ENCODE assay signal across 11 cellular contexts in the genomic region with DNA sequence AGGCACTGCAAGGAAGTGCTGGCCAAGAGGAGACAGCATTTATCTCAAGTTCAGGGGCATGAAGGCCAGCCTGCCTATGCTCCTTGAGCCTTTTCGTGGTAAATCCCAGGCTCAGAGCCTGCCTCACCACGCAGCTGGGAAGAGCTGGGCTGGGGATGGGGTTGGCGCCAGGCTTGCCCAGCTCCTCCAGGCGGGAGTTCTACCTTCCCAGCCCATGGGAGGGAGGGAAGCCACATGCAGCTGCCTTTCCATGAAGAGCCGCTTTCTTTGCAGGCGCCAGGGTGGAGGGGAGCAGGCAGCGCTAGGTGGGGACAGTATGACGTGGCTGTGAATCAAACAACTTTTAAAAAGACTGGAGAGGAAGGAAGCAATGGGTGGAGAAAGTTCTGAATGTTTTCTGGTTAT. TPM values are rescaled to one million over a fixed set of nuclear protein-coding genes. Genes with fewer than 3 reads are reported as not detected.
A peak's percentile ranks its signal among the peaks of the same experiment; 100 is the strongest.
DNase-seq lines count a peak whose midpoint lies in the region; ATAC-seq and TF ChIP-seq lines count a peak whose summit lies in the region.
"Had no signal": no experiment of that assay in that cellular context is flagged by ENCODE, and none has a peak within 500 bp of the region (broad histone marks: within the 10 kb centered on the region; RNA-seq: fewer than 3 reads in every experiment).

No MANE protein-coding gene starts in this region.

- H2BK120ac ChIP-seq in neuronal stem cell (ENCODE audit: low read depth, low read length), result no peak overlapping the region

- no peak overlapping the region for H2BK12ac ChIP-seq in neuronal stem cell (ENCODE audit: low read length)

- TF ChIP-seq CTCF in heart left ventricle (IDR thresholded peaks at IDR 0.05), result peak in 1 of 12 donors; percentile 25

- H3K4me1 ChIP-seq in heart left ventricle (peaks cover 0 to 30% (median 12%) of the 10 kb centered on the region in 12 donors), neuronal stem cell (ENCODE audit: control insufficient read depth in 2 of 2, insufficient read depth in 1 of 2, low read depth in 1 of 2, low read length in 2 of 2) (peaks cover 6 to 8% of the 10 kb centered on the region in 2 donors)

- no peak overlapping the region for H2BK15ac ChIP-seq in neuronal stem cell (ENCODE audit: low read length)

- peak; percentile 33 for DNase-seq in EH (ENCODE audit: low read depth)
- DNase-seq in SW480 (ENCODE audit: low spot score), result peak; percentile 37
- DNase-seq in heart left ventricle, result peak; percentile 62 to 81 (median 74)
- DNase-seq in neuronal stem cell (ENCODE audit: low spot score), result no peak
- no peak for DNase-seq in KG1 (lab: John Stamatoyannopoulos, UW)
- DNase-seq in NCI-H2196 treated with DMSO at 0.1 percent for 48 hours (lab: John Stamatoyannopoulos, UW; ENCODE audit: unreplicated experiment), result no peak
- DNase-seq: activated effector memory CD4-positive, alpha-beta T cell treated with anti-CD3 and anti-CD28 coated beads, Interleukin-2, amount 50 U/mL, for 16 hours; NCI-H1436; T-helper 17 cell had no signal

- H3K4me3 ChIP-seq in heart left ventricle (no peak overlapping the region), neuronal stem cell (ENCODE audit: low read length in 2 of 2) (no peak overlapping the region)

- no peak overlapping the region for H3K9ac ChIP-seq in neuronal stem cell (ENCODE audit: low read depth, low read length, poor library complexity)

- H2AK5ac ChIP-seq in neuronal stem cell (ENCODE audit: low read depth, low read length), result no peak overlapping the region

- WGBS in heart left ventricle, 4 donors, result 31 to 47% (median 45%) methylated on average over 8 of the region's 8 CpGs
- no CpG with 5 or more reads among the region's 8 CpGs for WGBS in neuronal stem cell (ENCODE audit: extremely low coverage in 2 of 2, insufficient read length in 2 of 2, insufficient replicate concordance in 1 of 2), 2 donors

- no peak overlapping the region for H4K91ac ChIP-seq in neuronal stem cell (ENCODE audit: low read depth, low read length, poor library complexity)

- no peak overlapping the region for H4K8ac ChIP-seq in neuronal stem cell (ENCODE audit: low read depth, low read length)

- H3K18ac ChIP-seq in neuronal stem cell (ENCODE audit: low read length), result no peak overlapping the region

- H3K36me3 ChIP-seq in heart left ventricle, result no peaks in the 10 kb centered on the region
- no peaks in the 10 kb centered on the region for H3K36me3 ChIP-seq in neuronal stem cell (replicated peaks in 1 of 2; ENCODE audit: control insufficient read depth in 2 of 2, insufficient read depth in 2 of 2, low read length in 2 of 2)

- no peak overlapping the region for H3K23ac ChIP-seq in neuronal stem cell (ENCODE audit: low read depth, low read length, poor library complexity)

- TF ChIP-seq POLR2A in heart left ventricle (IDR thresholded peaks at IDR 0.05), result peak in 1 of 2 donors; percentile 54

- H3K4ac ChIP-seq in neuronal stem cell (ENCODE audit: low read length), result no peak overlapping the region

- peak overlapping the region; percentile 79 for H2AFZ ChIP-seq in neuronal stem cell (ENCODE audit: low read length)

- H3K27ac ChIP-seq in heart left ventricle (peak overlapping the region; percentile 19 to 89 (median 78)), neuronal stem cell (replicated peaks; ENCODE audit: low read length) (no peak overlapping the region)

- H3K9me3 ChIP-seq in heart left ventricle (no peaks in the 10 kb centered on the region), neuronal stem cell (replicated peaks in 1 of 2; ENCODE audit: control insufficient read depth in 2 of 2, insufficient read depth in 1 of 2, low read depth in 1 of 2, low read length in 2 of 2) (no peaks in the 10 kb centered on the region)

- no peak overlapping the region for H3K14ac ChIP-seq in neuronal stem cell (ENCODE audit: low read length)

- H3K4me2 ChIP-seq in neuronal stem cell (ENCODE audit: insufficient read depth, low read length, poor library complexity, severe bottlenecking), result no peak overlapping the region

- no peak overlapping the region for H2BK5ac ChIP-seq in neuronal stem cell (ENCODE audit: low read length)

- H3K79me1 ChIP-seq in neuronal stem cell (ENCODE audit: low read depth, low read length), result no peaks in the 10 kb centered on the region

- ATAC-seq in heart left ventricle (peak; percentile 74 to 98 (median 94)), GM18498 (IDR thresholded peaks at IDR 0.05; ENCODE audit: unreplicated experiment) (no peak), HG02588 (IDR thresholded peaks at IDR 0.05; ENCODE audit: unreplicated experiment) (no peak)
- ATAC-seq: T-helper 17 cell had no signal

- intact Hi-C loops in heart left ventricle (cut with DNase I), result no loop called here

- H3K27me3 ChIP-seq in heart left ventricle (no peaks in the 10 kb centered on the region), neuronal stem cell (ENCODE audit: control insufficient read depth in 3 of 3, insufficient read depth in 3 of 3, low read depth in 1 of 3, low read length in 3 of 3) (no peaks in the 10 kb centered on the region)

RNA-seq across cellular contexts. Expression of gene SIRT5, which starts 19.5 kb away (rescaled TPM):
- total RNA-seq in heart left ventricle, result 10 to 100 TPM; 29.5 to 60.0 (median 41.4) TPM
- 10 to 100 TPM; 13.1 to 20.3 TPM for polyA plus RNA-seq in heart left ventricle
- 8.5 TPM for polyA plus RNA-seq in neuronal stem cell (2013, experiment 1 of 2)
- 9.1 TPM for polyA plus RNA-seq in neuronal stem cell (2013, experiment 2 of 2)

Comparison
In these comparisons a context has a peak if more than half of its experiments do, and no peak if none do; other contexts are left out.
1. DNase-seq: peak in EH (single experiment), SW480 (single experiment) and heart left ventricle (5 of 5); none in neuronal stem cell (single experiment), KG1 (single experiment) and NCI-H2196 treated with DMSO at 0.1 percent for 48 hours (single experiment).
2. ATAC-seq: peak in heart left ventricle (4 of 4); none in GM18498 (single experiment) and HG02588 (single experiment).